ENCODE assay signal across 24 cellular contexts in the genomic region with DNA sequence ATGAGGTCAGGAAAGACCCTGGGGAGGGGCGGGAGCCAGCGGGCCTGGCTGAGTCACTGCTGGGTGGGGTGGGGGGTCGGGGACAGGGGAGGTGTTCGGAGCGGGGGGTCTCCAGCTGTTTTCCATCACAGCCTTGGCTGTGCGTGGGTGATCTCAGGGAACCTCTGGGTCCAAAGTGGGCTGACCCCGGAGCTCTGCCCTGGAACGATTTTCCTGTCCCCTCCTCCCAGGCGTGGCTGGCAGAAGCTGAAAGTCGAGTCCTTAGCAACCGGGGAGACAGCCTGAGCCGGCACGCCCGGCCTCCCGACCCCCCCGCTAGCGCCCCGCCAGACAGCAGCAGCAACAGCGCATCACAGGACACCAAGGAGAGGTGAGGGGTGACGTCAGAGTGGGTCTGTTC. TPM values are rescaled to one million over a fixed set of nuclear protein-coding genes. Genes with fewer than 3 reads are reported as not detected.
A peak's percentile ranks its signal among the peaks of the same experiment; 100 is the strongest.
DNase-seq lines count a peak whose midpoint lies in the region; ATAC-seq and TF ChIP-seq lines count a peak whose summit lies in the region.
"Had no signal": no experiment of that assay in that cellular context is flagged by ENCODE, and none has a peak within 500 bp of the region (broad histone marks: within the 10 kb centered on the region; RNA-seq: fewer than 3 reads in every experiment).

No MANE protein-coding gene starts in this region.

- POLR2A ChIA-PET in activated CD4-positive, alpha-beta memory T cell treated with anti-CD3 and anti-CD28 coated beads for 36 hours (lab: Charles Lee), result no interaction called here

- peak overlapping the region; percentile 60 for H3K27ac Mint-ChIP-seq in Calu3 (ENCODE audit: unreplicated experiment)
- H3K27ac Mint-ChIP-seq in endothelial cell (ENCODE audit: unreplicated experiment), result no peak overlapping the region
- H3K27ac Mint-ChIP-seq in activated CD4-positive, alpha-beta memory T cell treated with anti-CD3 and anti-CD28 coated beads for 36 hours, result no peak overlapping the region

- TF ChIP-seq POLR2A in gastrocnemius medialis (IDR thresholded peaks at IDR 0.05), result no peak

- in situ Hi-C loops in gastrocnemius medialis (cut with MboI; ENCODE audit: low sequenced_read_pairs in 4 of 4), result no loop called here

- H3K36me3 Mint-ChIP-seq in Calu3 (ENCODE audit: insufficient read depth, unreplicated experiment) (peaks cover 91% of the 10 kb centered on the region), endothelial cell (ENCODE audit: low read depth, unreplicated experiment) (peaks cover 23% of the 10 kb centered on the region)
- H3K36me3 Mint-ChIP-seq in activated CD4-positive, alpha-beta memory T cell treated with anti-CD3 and anti-CD28 coated beads for 36 hours, result peaks cover 53% of the 10 kb centered on the region

- H3K4me1 Mint-ChIP-seq in Calu3 (ENCODE audit: low read depth, unreplicated experiment) (peaks cover 20% of the 10 kb centered on the region), endothelial cell (ENCODE audit: unreplicated experiment) (no peaks in the 10 kb centered on the region)
- peaks cover 11% of the 10 kb centered on the region for H3K4me1 Mint-ChIP-seq in activated CD4-positive, alpha-beta memory T cell treated with anti-CD3 and anti-CD28 coated beads for 36 hours (ENCODE audit: low read depth)

- CTCF ChIA-PET in Calu3 (lab: Charles Lee), result interaction anchor here (0.7 kb wide), 1 partner anchor 106 kb away, joined by 3 read pairs; no protein-coding TSS in a partner anchor
- CTCF ChIA-PET in activated CD4-positive, alpha-beta memory T cell treated with anti-CD3 and anti-CD28 coated beads for 36 hours (lab: Charles Lee), result interaction anchor here (0.6 to 1.2 kb wide), 2 partner anchors 23 to 119 kb away, joined by 3 read pairs; partner anchors contain the start of gene VAV1

- H3K27me3 ChIP-seq in left ventricle myocardium inferior (ENCODE audit: low read depth) (no peaks in the 10 kb centered on the region), gastrocnemius medialis (no peaks in the 10 kb centered on the region)
- H3K27me3 ChIP-seq: adrenal gland, uterus had no signal

- H3K27ac ChIP-seq in left ventricle myocardium inferior (replicated peaks) (peak overlapping the region; percentile 60), gastrocnemius medialis (peak overlapping the region; percentile 62 to 96 (median 72))
- H3K27ac ChIP-seq: KMS-11, neutrophil, uterus had no signal

- TF ChIP-seq CTCF in Calu3 (IDR thresholded peaks at IDR 0.05; ENCODE audit: unreplicated experiment) (no peak), endothelial cell (IDR thresholded peaks at IDR 0.05; ENCODE audit: unreplicated experiment) (no peak), left ventricle myocardium inferior (IDR thresholded peaks at IDR 0.05; ENCODE audit: borderline replicate concordance) (no peak), gastrocnemius medialis (IDR thresholded peaks at IDR 0.05 in 4 of 5, conservative IDR thresholded peaks at IDR 0.05 in 1 of 5) (no peak)

- intact Hi-C loops in Calu3 (cut with micrococcal nuclease; ENCODE audit: unreplicated experiment), result no loop called here
- intact Hi-C loops in left ventricle myocardium inferior (cut with micrococcal nuclease), result no loop called here
- intact Hi-C loops in gastrocnemius medialis (cut with DNase I; ENCODE audit: low total_unique reads), result loop anchor here (5.0 kb wide), 1 partner anchor 112 kb away; no protein-coding TSS in a partner anchor
- intact Hi-C loops in activated CD4-positive, alpha-beta memory T cell treated with anti-CD3 and anti-CD28 coated beads for 36 hours (cut with micrococcal nuclease), result no loop called here

- H3K4me1 ChIP-seq in left ventricle myocardium inferior, result peaks cover 67% of the 10 kb centered on the region
- peaks cover 29 to 39% of the 10 kb centered on the region in 2 donors for H3K4me1 ChIP-seq in gastrocnemius medialis

- H3K4me3 ChIP-seq in left ventricle myocardium inferior (no peak overlapping the region), gastrocnemius medialis (no peak overlapping the region)
- H3K4me3 ChIP-seq: adrenal gland, uterus had no signal

- no peak for DNase-seq in Calu3
- no peak for DNase-seq in endothelial cell (ENCODE audit: low spot score)
- DNase-seq in left ventricle myocardium inferior, result peak; percentile 75
- DNase-seq in gastrocnemius medialis, result no peak
- DNase-seq in activated CD4-positive, alpha-beta memory T cell treated with anti-CD3 and anti-CD28 coated beads for 36 hours, result no peak
- DNase-seq: activated CD4-positive, alpha-beta T cell treated with anti-CD3 and anti-CD28 coated beads for 1 hour; activated naive CD4-positive, alpha-beta T cell; activated T-cell treated with anti-CD3 and anti-CD28 coated beads, Interleukin-2, amount 50 U/mL, for 1 hour; DMS 273 treated with DMSO at 0.1 percent for 48 hours; hippocampal formation; MV-4-11; NCI-H774; SHP77; stimulated activated CD4-positive, alpha-beta T cell treated with anti-CD3 and anti-CD28 coated beads, Interleukin-12 subunit alpha, Interleukin-12 subunit beta, amount 100 ng/mL, for 4 hours had no signal

- H3K36me3 ChIP-seq in left ventricle myocardium inferior (peaks cover 76% of the 10 kb centered on the region), gastrocnemius medialis (peaks cover 0 to 67% of the 10 kb centered on the region in 2 donors)
- H3K36me3 ChIP-seq: neutrophil, uterus had no signal

- no peaks in the 10 kb centered on the region for H3K9me3 Mint-ChIP-seq in Calu3 (ENCODE audit: low read depth, unreplicated experiment)
- H3K9me3 Mint-ChIP-seq in endothelial cell (ENCODE audit: unreplicated experiment), result no peaks in the 10 kb centered on the region
- H3K9me3 Mint-ChIP-seq in activated CD4-positive, alpha-beta memory T cell treated with anti-CD3 and anti-CD28 coated beads for 36 hours, result no peaks in the 10 kb centered on the region

- H3K27me3 Mint-ChIP-seq in Calu3 (ENCODE audit: unreplicated experiment) (no peaks in the 10 kb centered on the region), endothelial cell (ENCODE audit: unreplicated experiment) (peaks cover 3% of the 10 kb centered on the region)
- no peaks in the 10 kb centered on the region for H3K27me3 Mint-ChIP-seq in activated CD4-positive, alpha-beta memory T cell treated with anti-CD3 and anti-CD28 coated beads for 36 hours

- ATAC-seq in gastrocnemius medialis, result no peak
- no peak for ATAC-seq in HG03045 (IDR thresholded peaks at IDR 0.05; ENCODE audit: unreplicated experiment)
- ATAC-seq in GM21423 (IDR thresholded peaks at IDR 0.05; ENCODE audit: unreplicated experiment), result no peak
- no peak for ATAC-seq in GM19455 (IDR thresholded peaks at IDR 0.05; ENCODE audit: unreplicated experiment)
- ATAC-seq: HCT116 had no signal

- H3K9me3 ChIP-seq in left ventricle myocardium inferior (replicated peaks) (no peaks in the 10 kb centered on the region), gastrocnemius medialis (no peaks in the 10 kb centered on the region)
- H3K9me3 ChIP-seq: adrenal gland, neutrophil, uterus had no signal

- H3K4me3 Mint-ChIP-seq in Calu3 (ENCODE audit: low read depth, unreplicated experiment) (no peak overlapping the region), endothelial cell (ENCODE audit: unreplicated experiment) (peak overlapping the region; percentile 71)
- H3K4me3 Mint-ChIP-seq in activated CD4-positive, alpha-beta memory T cell treated with anti-CD3 and anti-CD28 coated beads for 36 hours, result no peak overlapping the region

- BruUV-seq in Calu3 (replicated peaks; lab: Mats Ljungman, UMichigan), result no TSS peak

RNA-seq across cellular contexts. Expression of gene TRIP10, which starts 10.6 kb away (rescaled TPM):
- total RNA-seq in Calu3 (2022) (86.0 and 95.8 TPM in 2 replicates), endothelial cell (ENCODE audit: unreplicated experiment) (42.8 TPM), left ventricle myocardium inferior (133 TPM), gastrocnemius medialis (100 to 1,000 TPM; 130 to 237 (median 178) TPM)
- 10 to 100 TPM; 55.9 to 56.2 TPM for total RNA-seq in activated CD4-positive, alpha-beta memory T cell treated with anti-CD3 and anti-CD28 coated beads for 36 hours

RNA-seq across cellular contexts. Expression of gene GPR108, which starts 12.7 kb away (rescaled TPM):
- total RNA-seq in Calu3 (2022) (67.7 and 69.0 TPM in 2 replicates), endothelial cell (ENCODE audit: unreplicated experiment) (69.1 TPM), left ventricle myocardium inferior (22.4 TPM), gastrocnemius medialis (10 to 100 TPM; 22.6 to 40.3 (median 32.3) TPM)
- total RNA-seq in activated CD4-positive, alpha-beta memory T cell treated with anti-CD3 and anti-CD28 coated beads for 36 hours, result 10 to 100 TPM; 72.1 to 75.4 TPM

RNA-seq across cellular contexts. Expression of gene SH2D3A, which starts 17.2 kb away (rescaled TPM):
- total RNA-seq in Calu3 (2022), result 62.0 and 64.0 TPM in 2 replicates
- total RNA-seq in endothelial cell (ENCODE audit: unreplicated experiment), result 1.5 TPM
- total RNA-seq in left ventricle myocardium inferior, result 0.14 TPM
- total RNA-seq in gastrocnemius medialis, result not detected
- 10 to 100 TPM; 17.1 to 18.2 TPM for total RNA-seq in activated CD4-positive, alpha-beta memory T cell treated with anti-CD3 and anti-CD28 coated beads for 36 hours

RNA-seq across cellular contexts. Expression of gene VAV1, which starts 22.4 kb away (rescaled TPM):
- total RNA-seq in Calu3 (2022), result 0.28 and 0.37 TPM in 2 replicates
- total RNA-seq in endothelial cell (ENCODE audit: unreplicated experiment), result not detected
- 1.8 TPM for total RNA-seq in left ventricle myocardium inferior
- 1 to 10 TPM in 2 of 4 donors, under 1 TPM in 2; 0.63 to 1.8 (median 0.96) TPM for total RNA-seq in gastrocnemius medialis
- total RNA-seq in activated CD4-positive, alpha-beta memory T cell treated with anti-CD3 and anti-CD28 coated beads for 36 hours, result 10 to 100 TPM; 77.9 to 84.5 TPM
- total RNA-seq: fibroblast of villous mesenchyme, lung microvascular endothelial cell had no signal

RNA-seq across cellular contexts. Expression of gene C3, which starts 29.6 kb away (rescaled TPM):
- total RNA-seq in Calu3 (2022) (517 and 658 TPM in 2 replicates), endothelial cell (ENCODE audit: unreplicated experiment) (not detected), left ventricle myocardium inferior (133 TPM), gastrocnemius medialis (100 to 1,000 TPM in 1 of 4 donors, 10 to 100 TPM in 3; 25.9 to 121 (median 70.6) TPM)
- total RNA-seq in activated CD4-positive, alpha-beta memory T cell treated with anti-CD3 and anti-CD28 coated beads for 36 hours, result 1 to 10 TPM; 1.2 to 2.4 TPM
